11 cellular contexts compared by ENCODE assay signal in the genomic region with DNA sequence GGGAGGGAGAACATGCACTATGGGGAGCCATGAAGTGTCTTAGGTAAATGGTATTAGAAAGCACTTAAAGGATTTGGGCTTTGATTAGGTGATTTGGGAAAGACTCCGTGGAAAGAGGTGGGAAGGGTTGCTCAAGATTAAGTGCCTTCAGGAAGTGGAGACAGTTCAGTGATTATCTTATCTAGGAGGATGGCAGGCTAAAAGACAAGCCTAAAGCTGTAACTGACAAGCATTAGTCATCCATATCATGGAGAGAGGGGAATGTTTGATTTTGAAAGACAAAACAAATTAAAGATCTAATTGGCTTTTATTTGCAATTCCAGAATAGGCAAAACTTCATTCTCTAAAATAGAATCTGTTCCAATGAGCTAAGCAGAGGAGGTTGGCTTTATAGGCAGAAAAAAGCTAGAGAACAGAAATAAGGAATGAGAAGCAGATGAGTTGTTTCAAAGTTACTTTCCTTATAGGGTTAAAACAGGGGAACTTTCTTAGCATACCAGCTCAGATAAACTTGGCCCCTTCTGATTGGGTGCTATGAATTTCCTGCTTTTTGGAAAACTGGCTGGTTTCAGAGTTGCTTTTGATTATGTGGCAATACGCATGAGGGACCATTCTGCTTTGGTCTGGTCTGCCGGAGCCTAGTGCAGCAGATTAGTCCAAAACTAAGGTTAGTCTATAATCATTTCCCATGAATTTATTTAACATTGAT. TPM values are rescaled to one million over a fixed set of nuclear protein-coding genes. Genes with fewer than 3 reads are reported as not detected.
A peak's percentile ranks its signal among the peaks of the same experiment; 100 is the strongest.
DNase-seq lines count a peak whose midpoint lies in the region; ATAC-seq, FAIRE-seq and TF ChIP-seq lines count a peak whose summit lies in the region.
"Had no signal": no experiment of that assay in that cellular context is flagged by ENCODE, and none has a peak within 500 bp of the region (broad histone marks: within the 10 kb centered on the region; RNA-seq: fewer than 3 reads in every experiment).

No MANE protein-coding gene starts in this region.

- POLR2A ChIA-PET in CD4-positive, alpha-beta memory T cell (lab: Charles Lee; ENCODE audit: partially characterized antibody), result no interaction called here

- CTCF ChIA-PET in CD4-positive, alpha-beta memory T cell (lab: Charles Lee; ENCODE audit: partially characterized antibody), result interaction anchor here (1.2 to 1.4 kb wide), 2 partner anchors 265 to 774 kb away, joined by 3 to 4 read pairs; no protein-coding TSS in a partner anchor

- no peaks in the 10 kb centered on the region for H3K27me3 ChIP-seq in CD4-positive, alpha-beta memory T cell (ENCODE audit: insufficient read depth, low read length)
- H3K27me3 ChIP-seq in HUES48 (ENCODE audit: control insufficient read depth, insufficient read depth, low read length) (no peaks in the 10 kb centered on the region), astrocyte (ENCODE audit: insufficient read depth, low read length) (no peaks in the 10 kb centered on the region), mucosa of stomach (ENCODE audit: control insufficient read depth, insufficient read depth, low read length) (no peaks in the 10 kb centered on the region)
- H3K27me3 ChIP-seq: adrenal gland had no signal

- in situ Hi-C loops in G401 (cut with HindIII; ENCODE audit: low sequenced_read_pairs), result no loop called here

- H3K4me1 Mint-ChIP-seq in CD4-positive, alpha-beta memory T cell, result peaks cover 19 to 33% (median 26%) of the 10 kb centered on the region in 4 donors
- H3K4me1 Mint-ChIP-seq in astrocyte (ENCODE audit: low read depth, unreplicated experiment), result peaks cover 26% of the 10 kb centered on the region

- peak overlapping the region in 4 of 7 donors; percentile 59 to 95 (median 78) for H3K27ac Mint-ChIP-seq in CD4-positive, alpha-beta memory T cell
- peak overlapping the region; percentile 99 for H3K27ac Mint-ChIP-seq in astrocyte (ENCODE audit: unreplicated experiment)

- no peaks in the 10 kb centered on the region for H3K36me3 ChIP-seq in CD4-positive, alpha-beta memory T cell (ENCODE audit: insufficient read depth, low read length)
- H3K36me3 ChIP-seq in HUES48 (ENCODE audit: control insufficient read depth, insufficient read depth, low read length), result peaks cover 7% of the 10 kb centered on the region; the same call in 1 of the 2 replicates
- no peaks in the 10 kb centered on the region for H3K36me3 ChIP-seq in astrocyte (ENCODE audit: insufficient read depth, low read length)
- H3K36me3 ChIP-seq in mucosa of stomach (ENCODE audit: control insufficient read depth, insufficient read depth, low read length), result no peaks in the 10 kb centered on the region
- H3K36me3 ChIP-seq: adrenal gland had no signal

- intact Hi-C loops in CD4-positive, alpha-beta memory T cell (cut with micrococcal nuclease), result loop anchor here (2.0 kb wide), 1 partner anchor 231 kb away; the partner anchor contains the start of gene TDRD3

- peaks cover 38% of the 10 kb centered on the region for H3K79me2 ChIP-seq in astrocyte (ENCODE audit: insufficient read depth, low read length)

- peak overlapping the region in 4 of 8 donors; percentile 16 to 91 (median 42) for H3K4me3 Mint-ChIP-seq in CD4-positive, alpha-beta memory T cell
- peak overlapping the region; percentile 95 for H3K4me3 Mint-ChIP-seq in astrocyte (ENCODE audit: unreplicated experiment)

- no peak overlapping the region for H2AFZ ChIP-seq in astrocyte (ENCODE audit: low read depth, low read length)

- no peak for TF ChIP-seq CTCF in astrocyte (IDR thresholded peaks at IDR 0.05; ENCODE audit: insufficient read depth, low read depth, low read length)

- peaks cover 0 to 2% (median 0%) of the 10 kb centered on the region in 8 donors for H3K9me3 Mint-ChIP-seq in CD4-positive, alpha-beta memory T cell
- H3K9me3 Mint-ChIP-seq in astrocyte (ENCODE audit: unreplicated experiment), result no peaks in the 10 kb centered on the region

- no peak overlapping the region for H3K4me3 ChIP-seq in CD4-positive, alpha-beta memory T cell (ENCODE audit: low read length in 2 of 2)
- H3K4me3 ChIP-seq in HUES48 (ENCODE audit: low read depth, low read length), result peak overlapping the region; percentile 84
- H3K4me3 ChIP-seq in astrocyte (ENCODE audit: insufficient read depth, low read depth, low read length), result no peak overlapping the region
- H3K4me3 ChIP-seq in mucosa of stomach (ENCODE audit: low read length), result no peak overlapping the region

- H3K27me3 Mint-ChIP-seq in CD4-positive, alpha-beta memory T cell, result peaks cover 0 to 2% of the 10 kb centered on the region in 2 donors
- H3K27me3 Mint-ChIP-seq in astrocyte (ENCODE audit: low read depth, unreplicated experiment), result no peaks in the 10 kb centered on the region

- FAIRE-seq in astrocyte (lab: Jason Lieb, UNC), result no peak

- no peak for ATAC-seq in GM19397 (IDR thresholded peaks at IDR 0.05; ENCODE audit: unreplicated experiment)

- DNase-seq in CD4-positive, alpha-beta memory T cell, result no peak
- DNase-seq in astrocyte (ENCODE audit: low read depth) (peak; percentile 42), G401 (ENCODE audit: low spot score) (no peak), T-helper 9 cell (no peak)
- no peak for DNase-seq in stimulated activated CD4-positive, alpha-beta T cell treated with anti-CD3 and anti-CD28 coated beads, Interleukin-12 subunit alpha, Interleukin-12 subunit beta, amount 100 ng/mL, for 4 hours
- DNase-seq: adrenal gland, KG1, NCI-H510A had no signal

- no peaks in the 10 kb centered on the region for H4K20me1 ChIP-seq in astrocyte (ENCODE audit: insufficient read depth, low read length)

- H3K36me3 Mint-ChIP-seq in CD4-positive, alpha-beta memory T cell, result peaks cover 0 to 6% of the 10 kb centered on the region in 2 donors
- no peaks in the 10 kb centered on the region for H3K36me3 Mint-ChIP-seq in astrocyte (ENCODE audit: low read depth, unreplicated experiment)

- no peaks in the 10 kb centered on the region for H3K9me3 ChIP-seq in CD4-positive, alpha-beta memory T cell (ENCODE audit: control insufficient read depth in 1 of 2, low read length in 2 of 2)
- no peaks in the 10 kb centered on the region for H3K9me3 ChIP-seq in HUES48 (ENCODE audit: control insufficient read depth, insufficient read depth, low read length)
- H3K9me3 ChIP-seq in astrocyte (ENCODE audit: insufficient read depth, low read depth, low read length), result no peaks in the 10 kb centered on the region
- H3K9me3 ChIP-seq in mucosa of stomach (ENCODE audit: control insufficient read depth, low read length), result no peaks in the 10 kb centered on the region
- H3K9me3 ChIP-seq: adrenal gland had no signal

- no peak overlapping the region for H3K27ac ChIP-seq in CD4-positive, alpha-beta memory T cell (ENCODE audit: low read depth, low read length)
- H3K27ac ChIP-seq in HUES48 (ENCODE audit: low read depth, low read length) (peak overlapping the region; percentile 98), astrocyte (ENCODE audit: low read depth, low read length) (no peak overlapping the region)

- peak overlapping the region; percentile 43 for H3K9ac ChIP-seq in HUES48 (ENCODE audit: low read depth, low read length)
- H3K9ac ChIP-seq in astrocyte (ENCODE audit: low read length), result no peak overlapping the region
- H3K9ac ChIP-seq in mucosa of stomach (ENCODE audit: low read length), result peak overlapping the region; percentile 86

- H3K4me2 ChIP-seq in astrocyte (ENCODE audit: low read length), result peak overlapping the region; percentile 94

- peaks cover 18% of the 10 kb centered on the region for H3K4me1 ChIP-seq in CD4-positive, alpha-beta memory T cell (ENCODE audit: insufficient read depth, low read length)
- peaks cover 24% of the 10 kb centered on the region for H3K4me1 ChIP-seq in HUES48 (ENCODE audit: control insufficient read depth, insufficient read depth, low read length)
- H3K4me1 ChIP-seq in astrocyte (ENCODE audit: insufficient read depth, low read length), result peaks cover 16% of the 10 kb centered on the region
- H3K4me1 ChIP-seq in mucosa of stomach (ENCODE audit: control insufficient read depth, insufficient read depth, low read length), result peaks cover 14% of the 10 kb centered on the region

RNA-seq across cellular contexts. Expression of gene DIAPH3, which starts 1.8 kb away (rescaled TPM):
- total RNA-seq in CD4-positive, alpha-beta memory T cell, result not detected
- polyA plus RNA-seq in CD4-positive, alpha-beta memory T cell, result under 1 TPM in 1 of 2 donors, not detected in 1; 0.03 TPM
- 16.0 and 19.0 TPM in 2 replicates for total RNA-seq in astrocyte
- 13.7 and 31.3 TPM in 2 replicates for total RNA-seq in G401 (2014; rRNA removed; shearing (Covaris generic))

Comparison
In these comparisons a context has a peak if more than half of its experiments do, and no peak if none do; other contexts are left out.
1. RNA of gene DIAPH3, which starts 1.8 kb away (total RNA-seq): 13.7 to 31.3 TPM in G401 and 16.0 to 19.0 TPM in astrocyte; not detected in CD4-positive, alpha-beta memory T cell; every median in the first group is over 10 times any median in the second.